ENCODE assay signal across 20 cellular contexts in the genomic region with DNA sequence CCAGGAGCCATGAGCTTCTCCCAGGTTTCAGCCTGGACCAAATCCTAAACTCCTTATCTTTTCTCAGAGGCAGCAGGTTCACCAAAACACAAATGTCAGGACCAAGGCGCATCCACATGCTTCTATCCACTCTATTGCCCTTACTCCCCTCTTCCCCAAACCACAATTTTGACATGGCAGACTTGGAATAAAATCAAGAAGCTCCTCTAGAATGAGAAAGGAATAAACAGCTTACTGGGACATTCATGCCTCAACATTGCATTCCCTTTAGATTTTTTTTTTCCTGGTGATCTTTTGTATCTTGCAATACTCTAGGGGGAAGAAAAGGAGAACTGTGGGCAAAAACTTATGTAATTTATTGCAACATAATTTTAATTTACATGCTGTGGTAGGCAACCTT.
"Had no signal": no experiment of that assay in that cellular context is flagged by ENCODE, and none has a peak within 500 bp of the region (broad histone marks: within the 10 kb centered on the region; RNA-seq: fewer than 3 reads in every experiment).

No MANE protein-coding gene starts in this region.

- H3K9me3 Mint-ChIP-seq: immature natural killer cell; memory B cell; natural killer cell; stimulated activated effector memory CD8-positive, alpha-beta T cell treated with anti-CD3 and anti-CD28 coated beads, Interleukin-12 subunit alpha, Interleukin-12 subunit beta, amount 100 ng/mL, for 72 hours had no signal

- H3K27ac Mint-ChIP-seq: memory B cell; mesothelial cell of epicardium; natural killer cell; stimulated activated effector memory CD8-positive, alpha-beta T cell treated with anti-CD3 and anti-CD28 coated beads, Interleukin-12 subunit alpha, Interleukin-12 subunit beta, amount 100 ng/mL, for 72 hours had no signal

- H3K4me3 ChIP-seq: left ventricle myocardium inferior, lower lobe of right lung, tibial artery, upper lobe of left lung, uterus had no signal

- H3K27me3 Mint-ChIP-seq: memory B cell had no signal

- H3K4me1 Mint-ChIP-seq: mesothelial cell of epicardium had no signal

- H3K4me3 Mint-ChIP-seq: immature natural killer cell; memory B cell; mesothelial cell of epicardium; natural killer cell; neural crest cell; stimulated activated effector memory CD8-positive, alpha-beta T cell treated with anti-CD3 and anti-CD28 coated beads, Interleukin-12 subunit alpha, Interleukin-12 subunit beta, amount 100 ng/mL, for 72 hours had no signal

- DNase-seq: effector memory CD4-positive, alpha-beta T cell; foreskin keratinocyte; immature natural killer cell; kidney; left cardiac atrium; left ventricle myocardium inferior; lower lobe of right lung; natural killer cell; posterior cingulate gyrus; stimulated activated CD4-positive, alpha-beta T cell treated with anti-CD3 and anti-CD28 coated beads, Interleukin-4, amount 100 ng/mL, for 1 hour; stimulated activated CD8-positive, alpha-beta memory T cell treated with anti-CD3 and anti-CD28 coated beads, Interleukin-4, amount 100 ng/mL, for 48 hours; stimulated activated naive CD8-positive, alpha-beta T cell treated with anti-CD3 and anti-CD28 coated beads, Interleukin-15, Interleukin-2, amounts not matched to agents 100 U/mL and 50 U/mL, for 24 hours; tibial artery; upper lobe of left lung; uterus had no signal

- ATAC-seq: esophagus mucosa; foreskin keratinocyte; left cardiac atrium; lower lobe of right lung; natural killer cell; stimulated activated effector memory CD8-positive, alpha-beta T cell treated with anti-CD3 and anti-CD28 coated beads, Interleukin-12 subunit alpha, Interleukin-12 subunit beta, amount 100 ng/mL, for 72 hours; stimulated activated naive CD8-positive, alpha-beta T cell treated with anti-CD3 and anti-CD28 coated beads, Interleukin-15, Interleukin-2, amounts not matched to agents 100 U/mL and 50 U/mL, for 24 hours had no signal

- H3K36me3 Mint-ChIP-seq: mesothelial cell of epicardium; natural killer cell; stimulated activated effector memory CD8-positive, alpha-beta T cell treated with anti-CD3 and anti-CD28 coated beads, Interleukin-12 subunit alpha, Interleukin-12 subunit beta, amount 100 ng/mL, for 72 hours had no signal
